10 cellular contexts compared by ENCODE assay signal in the genomic region with DNA sequence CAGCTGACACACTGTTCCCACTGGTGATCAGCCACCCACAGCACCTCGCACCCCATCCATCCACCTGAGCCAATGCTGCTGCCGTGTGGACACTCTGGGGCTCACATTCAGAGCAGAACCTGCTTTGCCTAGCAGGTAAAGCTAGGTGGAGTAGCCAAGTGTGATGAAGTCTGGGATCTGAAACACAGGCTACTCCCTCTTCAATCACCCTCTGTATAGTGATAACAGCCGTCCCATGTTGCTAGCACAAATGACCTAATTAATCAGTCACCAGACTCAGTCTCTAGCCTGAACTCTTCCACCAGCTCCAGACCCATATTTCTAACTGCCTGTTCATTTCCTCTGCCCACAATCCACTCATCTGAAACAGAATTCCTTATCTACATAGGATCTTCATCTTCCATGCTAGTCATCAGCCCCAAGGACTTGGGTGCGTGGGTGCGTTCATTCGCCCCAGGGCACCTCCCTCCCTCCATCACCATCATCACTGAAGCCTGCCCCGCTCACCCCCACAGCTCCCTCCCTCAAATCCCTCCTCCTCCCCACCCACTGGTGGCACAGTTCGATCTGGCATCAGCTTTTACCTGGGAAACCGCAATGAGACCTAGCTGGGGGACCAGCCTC. TPM values are rescaled to one million over a fixed set of nuclear protein-coding genes. Genes with fewer than 3 reads are reported as not detected.
DNase-seq lines count a peak whose midpoint lies in the region; ATAC-seq lines count a peak whose summit lies in the region.
"Had no signal": no experiment of that assay in that cellular context is flagged by ENCODE, and none has a peak within 500 bp of the region (broad histone marks: within the 10 kb centered on the region; RNA-seq: fewer than 3 reads in every experiment).

No MANE protein-coding gene starts in this region.

- peaks cover 5% of the 10 kb centered on the region for H3K36me3 Mint-ChIP-seq in activated naive CD8-positive, alpha-beta T cell

- H3K4me3 ChIP-seq in BLaER1 treated with 17β-estradiol and CSF1 and Interleukin-3, amounts not matched to agents 10 nM and 100 nM, result no peak overlapping the region
- H3K4me3 ChIP-seq: lung had no signal

- H3K9me3 Mint-ChIP-seq in activated naive CD8-positive, alpha-beta T cell (ENCODE audit: low read depth), result no peaks in the 10 kb centered on the region

- H3K4me2 ChIP-seq in BLaER1 treated with 17β-estradiol and CSF1 and Interleukin-3, amounts not matched to agents 10 nM and 100 nM, result peak overlapping the region; percentile 2 to 81 (median 19); a peak in 16 of 22 replicates

- H3K27ac Mint-ChIP-seq in activated naive CD8-positive, alpha-beta T cell, result peak overlapping the region; percentile 75

- H3K36me3 ChIP-seq in BLaER1 treated with 17β-estradiol and CSF1 and Interleukin-3, amounts not matched to agents 10 nM and 100 nM, result peaks cover 14 to 57% (median 37%) of the 10 kb centered on the region in 11 experiments; a peak in 18 of 22 replicates

- peak; percentile 59 for ATAC-seq in left lobe of liver
- no peak for ATAC-seq in HG03025 (IDR thresholded peaks at IDR 0.05; ENCODE audit: low FRiP score, unreplicated experiment)

- H3K27me3 ChIP-seq in BLaER1 treated with 17β-estradiol and CSF1 and Interleukin-3, amounts not matched to agents 10 nM and 100 nM, result no peaks in the 10 kb centered on the region

- no peak overlapping the region for H3K27ac ChIP-seq in BLaER1 treated with 17β-estradiol and CSF1 and Interleukin-3, amounts not matched to agents 10 nM and 100 nM

- peaks cover 95 to 100% (median 100%) of the 10 kb centered on the region in 11 experiments for H4K20me1 ChIP-seq in BLaER1 treated with 17β-estradiol and CSF1 and Interleukin-3, amounts not matched to agents 10 nM and 100 nM

- no peaks in the 10 kb centered on the region for H3K27me3 Mint-ChIP-seq in activated naive CD8-positive, alpha-beta T cell

- no peak overlapping the region for H3K9ac ChIP-seq in BLaER1 treated with 17β-estradiol and CSF1 and Interleukin-3, amounts not matched to agents 10 nM and 100 nM

- peaks cover 0 to 20% (median 10%) of the 10 kb centered on the region in 11 experiments; a peak in 13 of 22 replicates for H3K9me3 ChIP-seq in BLaER1 treated with 17β-estradiol and CSF1 and Interleukin-3, amounts not matched to agents 10 nM and 100 nM (replicated peaks in 1 of 11)

- H3K4me3 Mint-ChIP-seq in activated naive CD8-positive, alpha-beta T cell, result peak overlapping the region; percentile 46

- H3K4me1 ChIP-seq in BLaER1 treated with 17β-estradiol and CSF1 and Interleukin-3, amounts not matched to agents 10 nM and 100 nM, result peaks cover 67 to 95% (median 87%) of the 10 kb centered on the region in 10 experiments

- DNase-seq in HT-29 (ENCODE audit: low spot score), result peak; percentile 59
- DNase-seq in left lobe of liver (ENCODE audit: low spot score), result no peak
- DNase-seq in AG20443 (ENCODE audit: low spot score), result no peak
- DNase-seq in KG1 (lab: John Stamatoyannopoulos, UW), result no peak
- DNase-seq in iPS-NIHi7 (ENCODE audit: extremely low spot score), result no peak
- DNase-seq: Karpas-422 had no signal

- H3K4me1 Mint-ChIP-seq in activated naive CD8-positive, alpha-beta T cell (ENCODE audit: low read depth), result peaks cover 77% of the 10 kb centered on the region

RNA-seq across cellular contexts. Expression of gene STK24, which starts 19.8 kb away (rescaled TPM):
- 107 and 113 TPM in 2 replicates for total RNA-seq in HT-29 (2014; rRNA removed; shearing (Covaris generic))
- 17.0 TPM for total RNA-seq in left lobe of liver
